In the genomic region with DNA sequence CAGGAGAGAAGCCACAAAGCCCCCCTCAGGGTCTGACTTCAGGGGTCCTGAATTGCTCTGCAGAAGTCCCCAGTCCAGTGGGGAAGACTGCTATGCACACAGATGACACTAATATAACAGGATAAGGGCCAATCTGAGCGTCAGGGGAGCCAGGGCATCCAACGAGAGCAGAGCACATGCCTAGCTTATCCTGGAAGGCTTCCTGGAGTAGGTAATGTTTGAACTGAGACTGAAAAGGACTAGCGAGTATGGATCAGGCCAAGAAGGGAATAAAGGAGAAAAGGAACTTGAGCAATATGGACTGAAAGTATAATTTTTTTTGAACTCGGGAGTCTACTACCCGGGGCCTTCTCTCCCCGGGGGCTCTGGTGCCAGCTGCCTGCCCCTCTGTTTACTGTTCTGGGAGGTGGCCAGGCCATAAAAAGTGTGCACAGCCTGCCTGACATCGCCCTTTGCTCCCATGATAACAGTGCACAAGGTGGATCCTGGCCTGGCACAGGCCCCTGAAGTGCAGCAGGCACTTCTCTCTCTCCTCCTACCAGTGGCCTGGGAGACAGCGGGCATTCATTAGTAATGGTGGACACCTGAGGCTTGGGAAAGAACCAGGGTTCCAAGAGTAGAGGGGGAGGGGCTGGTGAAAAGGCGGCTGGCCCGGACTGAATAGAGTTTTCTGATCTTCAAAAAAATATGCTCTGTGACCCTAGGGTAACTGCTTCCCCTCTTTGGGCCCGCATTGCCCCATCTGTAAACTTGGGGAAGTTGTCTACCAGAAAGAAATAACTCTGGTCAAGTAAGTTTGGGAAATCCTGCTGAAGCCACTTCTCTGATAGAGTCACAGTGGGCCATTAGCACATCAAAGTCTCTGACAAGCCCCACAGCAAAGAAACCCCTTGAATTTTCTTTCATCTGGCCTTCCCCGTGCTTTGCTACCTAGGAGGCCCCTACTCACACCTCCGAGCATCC, we compare ENCODE assay signal across 1 cellular context.
TF ChIP-seq lines count a peak whose summit lies in the region.

No MANE protein-coding gene starts in this region.

TF ChIP-seq in HEK293, 187 proteins besides CTCF, POLR2A, EP300 and RAD21:
- TF ChIP-seq ZNF571 (tag by site-specific recombination; IDR thresholded peaks at IDR 0.05), result no peak
- TF ChIP-seq ZIC2 (tag by site-specific recombination; IDR thresholded peaks at IDR 0.05), result 0 out of 2 replicates have a peak, but pooled peaks have one; percentile 21
- no peak for TF ChIP-seq ZNF654 (tag by site-specific recombination; IDR thresholded peaks at IDR 0.05; ENCODE audit: low read depth)
- TF ChIP-seq, protein P1, sequence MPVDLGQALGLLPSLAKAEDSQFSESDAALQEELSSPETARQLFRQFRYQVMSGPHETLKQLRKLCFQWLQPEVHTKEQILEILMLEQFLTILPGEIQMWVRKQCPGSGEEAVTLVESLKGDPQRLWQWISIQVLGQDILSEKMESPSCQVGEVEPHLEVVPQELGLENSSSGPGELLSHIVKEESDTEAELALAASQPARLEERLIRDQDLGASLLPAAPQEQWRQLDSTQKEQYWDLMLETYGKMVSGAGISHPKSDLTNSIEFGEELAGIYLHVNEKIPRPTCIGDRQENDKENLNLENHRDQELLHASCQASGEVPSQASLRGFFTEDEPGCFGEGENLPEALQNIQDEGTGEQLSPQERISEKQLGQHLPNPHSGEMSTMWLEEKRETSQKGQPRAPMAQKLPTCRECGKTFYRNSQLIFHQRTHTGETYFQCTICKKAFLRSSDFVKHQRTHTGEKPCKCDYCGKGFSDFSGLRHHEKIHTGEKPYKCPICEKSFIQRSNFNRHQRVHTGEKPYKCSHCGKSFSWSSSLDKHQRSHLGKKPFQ (tag by site-specific recombination; IDR thresholded peaks at IDR 0.05), result no peak
- no peak for TF ChIP-seq ZNF555 (tag by site-specific recombination; conservative IDR thresholded peaks at IDR 0.05)
- TF ChIP-seq ZNF501 (tag by site-specific recombination; IDR thresholded peaks at IDR 0.05), result no peak
